ENCODE assay signal across 17 cellular contexts in the genomic region with DNA sequence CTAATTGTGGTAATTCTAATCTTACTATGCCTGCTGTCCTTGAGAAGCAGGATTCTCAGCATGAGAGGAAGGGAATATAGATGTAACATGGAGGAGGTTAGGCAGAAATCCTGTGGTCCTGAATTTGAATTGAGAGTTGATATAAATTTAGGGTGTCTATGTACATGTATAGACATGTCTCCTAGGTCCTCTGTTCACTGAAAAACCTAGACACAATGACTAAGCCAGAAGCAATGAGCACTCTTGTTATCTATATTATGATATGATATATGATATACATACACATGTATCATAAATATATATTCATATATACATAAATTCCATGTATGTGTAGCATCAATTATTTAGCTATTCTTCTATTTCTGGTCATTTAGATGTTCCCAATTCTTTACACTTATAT.
DNase-seq lines count a peak whose midpoint lies in the region; ATAC-seq and TF ChIP-seq lines count a peak whose summit lies in the region.
"Had no signal": no experiment of that assay in that cellular context is flagged by ENCODE, and none has a peak within 500 bp of the region (broad histone marks: within the 10 kb centered on the region; RNA-seq: fewer than 3 reads in every experiment).

No MANE protein-coding gene starts in this region.

- no peaks in the 10 kb centered on the region for H3K79me1 ChIP-seq in neuronal stem cell (ENCODE audit: low read depth, low read length)

- H3K27ac Mint-ChIP-seq in activated CD8-positive, alpha-beta T cell treated with anti-CD3 and anti-CD28 coated beads for 36 hours, result peak overlapping the region; percentile 12
- no peak overlapping the region for H3K27ac Mint-ChIP-seq in activated CD8-positive, alpha-beta T cell treated with anti-CD3 and anti-CD28 coated beads, Interleukin-2, amount 10 ng/mL, durations not matched to agents 7 days and 5 days
- H3K27ac Mint-ChIP-seq: CD4-positive, alpha-beta memory T cell; GM23338; IgD-negative memory B cell had no signal

- no peak overlapping the region for H3K23ac ChIP-seq in neuronal stem cell (ENCODE audit: low read depth, low read length, poor library complexity)

- H3K36me3 Mint-ChIP-seq in activated CD8-positive, alpha-beta T cell treated with anti-CD3 and anti-CD28 coated beads for 36 hours (ENCODE audit: low read depth), result no peaks in the 10 kb centered on the region
- H3K36me3 Mint-ChIP-seq in activated CD8-positive, alpha-beta T cell treated with anti-CD3 and anti-CD28 coated beads, Interleukin-2, amount 10 ng/mL, durations not matched to agents 7 days and 5 days (ENCODE audit: low read depth), result no peaks in the 10 kb centered on the region
- H3K36me3 Mint-ChIP-seq: CD4-positive, alpha-beta memory T cell; IgD-negative memory B cell had no signal

- no peak overlapping the region for H3K18ac ChIP-seq in neuronal stem cell (ENCODE audit: low read length)

- no peak overlapping the region for H2BK12ac ChIP-seq in neuronal stem cell (ENCODE audit: low read length)

- intact Hi-C loops in activated CD8-positive, alpha-beta T cell treated with anti-CD3 and anti-CD28 coated beads for 36 hours (cut with micrococcal nuclease), result no loop called here
- intact Hi-C loops in aorta (cut with DNase I), result no loop called here

- H3K27me3 ChIP-seq in neuronal stem cell (ENCODE audit: control insufficient read depth in 3 of 3, insufficient read depth in 3 of 3, low read depth in 1 of 3, low read length in 3 of 3), result peaks cover 0 to 11% (median 0%) of the 10 kb centered on the region in 3 experiments
- H3K27me3 ChIP-seq in aorta (ENCODE audit: control insufficient read depth in 1 of 2, insufficient read depth in 2 of 2, low read length in 1 of 2), result no peaks in the 10 kb centered on the region
- H3K27me3 ChIP-seq: BE2C had no signal

- ATAC-seq in activated CD8-positive, alpha-beta T cell treated with anti-CD3 and anti-CD28 coated beads for 36 hours, result no peak
- ATAC-seq in activated CD8-positive, alpha-beta T cell treated with anti-CD3 and anti-CD28 coated beads, Interleukin-2, amount 10 ng/mL, durations not matched to agents 7 days and 5 days, result no peak
- no peak for ATAC-seq in HG03469 (IDR thresholded peaks at IDR 0.05; ENCODE audit: unreplicated experiment)
- ATAC-seq in aorta (ENCODE audit: low FRiP score), result no peak
- ATAC-seq: GM23338 had no signal

- no peak overlapping the region for H3K14ac ChIP-seq in neuronal stem cell (ENCODE audit: low read length)

- DNase-seq in activated CD8-positive, alpha-beta T cell treated with anti-CD3 and anti-CD28 coated beads for 36 hours, result no peak
- DNase-seq in activated CD8-positive, alpha-beta T cell treated with anti-CD3 and anti-CD28 coated beads, Interleukin-2, amount 10 ng/mL, durations not matched to agents 7 days and 5 days, result no peak
- peak; percentile 14 for DNase-seq in RWPE1 (ENCODE audit: low spot score)
- DNase-seq in epithelial cell of esophagus (ENCODE audit: low read depth), result peak; percentile 66
- DNase-seq in neuronal stem cell (ENCODE audit: low spot score), result no peak
- no peak for DNase-seq in aorta
- DNase-seq: 8988T; BE2C; CD4-positive, alpha-beta memory T cell; DMS153; DMS79 treated with DMSO at 0.1 percent for 48 hours; EL; H7 had no signal

- H3K4me1 Mint-ChIP-seq in activated CD8-positive, alpha-beta T cell treated with anti-CD3 and anti-CD28 coated beads for 36 hours (ENCODE audit: low read depth), result no peaks in the 10 kb centered on the region
- H3K4me1 Mint-ChIP-seq in activated CD8-positive, alpha-beta T cell treated with anti-CD3 and anti-CD28 coated beads, Interleukin-2, amount 10 ng/mL, durations not matched to agents 7 days and 5 days (ENCODE audit: low read depth), result no peaks in the 10 kb centered on the region
- H3K4me1 Mint-ChIP-seq: IgD-negative memory B cell had no signal

- no peak overlapping the region for H2BK15ac ChIP-seq in neuronal stem cell (ENCODE audit: low read length)

- no peaks in the 10 kb centered on the region for H3K36me3 ChIP-seq in neuronal stem cell (replicated peaks in 1 of 2; ENCODE audit: control insufficient read depth in 2 of 2, insufficient read depth in 2 of 2, low read length in 2 of 2)
- no peaks in the 10 kb centered on the region for H3K36me3 ChIP-seq in aorta (ENCODE audit: control insufficient read depth in 1 of 2, insufficient read depth in 2 of 2, low read length in 1 of 2)
- H3K36me3 ChIP-seq: BE2C had no signal

- no peak overlapping the region for H4K91ac ChIP-seq in neuronal stem cell (ENCODE audit: low read depth, low read length, poor library complexity)

- H3K27ac ChIP-seq in RWPE1, result no peak overlapping the region
- no peak overlapping the region for H3K27ac ChIP-seq in neuronal stem cell (replicated peaks; ENCODE audit: low read length)
- H3K27ac ChIP-seq in aorta (ENCODE audit: low read depth in 1 of 2, low read length in 2 of 2), result no peak overlapping the region
- H3K27ac ChIP-seq: C4-2B had no signal

- no peak overlapping the region for H3K4me3 Mint-ChIP-seq in activated CD8-positive, alpha-beta T cell treated with anti-CD3 and anti-CD28 coated beads for 36 hours
- H3K4me3 Mint-ChIP-seq in activated CD8-positive, alpha-beta T cell treated with anti-CD3 and anti-CD28 coated beads, Interleukin-2, amount 10 ng/mL, durations not matched to agents 7 days and 5 days, result no peak overlapping the region
- H3K4me3 Mint-ChIP-seq: CD4-positive, alpha-beta memory T cell; GM23338; IgD-negative memory B cell had no signal

- H3K9me3 Mint-ChIP-seq in activated CD8-positive, alpha-beta T cell treated with anti-CD3 and anti-CD28 coated beads for 36 hours, result no peaks in the 10 kb centered on the region
- H3K9me3 Mint-ChIP-seq in activated CD8-positive, alpha-beta T cell treated with anti-CD3 and anti-CD28 coated beads, Interleukin-2, amount 10 ng/mL, durations not matched to agents 7 days and 5 days (ENCODE audit: insufficient read depth), result no peaks in the 10 kb centered on the region
- H3K9me3 Mint-ChIP-seq: CD4-positive, alpha-beta memory T cell; GM23338; IgD-negative memory B cell had no signal

- H2AFZ ChIP-seq in neuronal stem cell (ENCODE audit: low read length), result no peak overlapping the region
- H2AFZ ChIP-seq: GM23338 had no signal

- no peak overlapping the region for H3K4ac ChIP-seq in neuronal stem cell (ENCODE audit: low read length)

- no peak overlapping the region for H2BK120ac ChIP-seq in neuronal stem cell (ENCODE audit: low read depth, low read length)

- H3K27me3 Mint-ChIP-seq in activated CD8-positive, alpha-beta T cell treated with anti-CD3 and anti-CD28 coated beads for 36 hours, result peaks cover 1% of the 10 kb centered on the region
- H3K27me3 Mint-ChIP-seq in activated CD8-positive, alpha-beta T cell treated with anti-CD3 and anti-CD28 coated beads, Interleukin-2, amount 10 ng/mL, durations not matched to agents 7 days and 5 days (ENCODE audit: low read depth), result peaks cover 13% of the 10 kb centered on the region
- H3K27me3 Mint-ChIP-seq: IgD-negative memory B cell had no signal

- no peaks in the 10 kb centered on the region for H3K9me3 ChIP-seq in neuronal stem cell (replicated peaks in 1 of 2; ENCODE audit: control insufficient read depth in 2 of 2, insufficient read depth in 1 of 2, low read depth in 1 of 2, low read length in 2 of 2)
- no peaks in the 10 kb centered on the region for H3K9me3 ChIP-seq in aorta (ENCODE audit: control insufficient read depth, low read length)
- H3K9me3 ChIP-seq: BE2C had no signal

- no peak overlapping the region for H3K4me3 ChIP-seq in epithelial cell of esophagus (ENCODE audit: low read length)
- no peak overlapping the region for H3K4me3 ChIP-seq in neuronal stem cell (ENCODE audit: low read length in 2 of 2)
- no peak overlapping the region for H3K4me3 ChIP-seq in aorta (ENCODE audit: low read length in 2 of 2)
- H3K4me3 ChIP-seq: GM23338 had no signal

- POLR2A ChIA-PET in activated CD8-positive, alpha-beta T cell treated with anti-CD3 and anti-CD28 coated beads for 36 hours (lab: Charles Lee), result interaction anchor here (0.6 kb wide), 1 partner anchor 187 kb away, joined by 3 read pairs; no protein-coding TSS in a partner anchor
- POLR2A ChIA-PET in activated CD8-positive, alpha-beta T cell treated with anti-CD3 and anti-CD28 coated beads, Interleukin-2, amount 10 ng/mL, durations not matched to agents 7 days and 5 days (lab: Charles Lee), result no interaction called here
- POLR2A ChIA-PET in RWPE1 (lab: Yijun Ruan, JAX; ENCODE audit: low non-redundant PET), result no interaction called here

- no peak overlapping the region for H4K8ac ChIP-seq in neuronal stem cell (ENCODE audit: low read depth, low read length)

- no peak for TF ChIP-seq CTCF in activated CD8-positive, alpha-beta T cell treated with anti-CD3 and anti-CD28 coated beads for 36 hours (IDR thresholded peaks at IDR 0.05)
- no peak for TF ChIP-seq CTCF in RWPE1 (conservative IDR thresholded peaks at IDR 0.05; ENCODE audit: low read depth)
- TF ChIP-seq CTCF in epithelial cell of esophagus (IDR thresholded peaks at IDR 0.05; ENCODE audit: insufficient read depth, low read depth, low read length, missing control alignments), result no peak

- H2AK5ac ChIP-seq in neuronal stem cell (ENCODE audit: low read depth, low read length), result no peak overlapping the region

- no peak overlapping the region for H3K4me2 ChIP-seq in neuronal stem cell (ENCODE audit: insufficient read depth, low read length, poor library complexity, severe bottlenecking)
- H3K4me2 ChIP-seq: GM23338 had no signal

- H3K9ac ChIP-seq in neuronal stem cell (ENCODE audit: low read depth, low read length, poor library complexity), result no peak overlapping the region

- H2BK5ac ChIP-seq in neuronal stem cell (ENCODE audit: low read length), result no peak overlapping the region

- peaks cover 0 to 3% of the 10 kb centered on the region in 2 donors for H3K4me1 ChIP-seq in neuronal stem cell (ENCODE audit: control insufficient read depth in 2 of 2, insufficient read depth in 1 of 2, low read depth in 1 of 2, low read length in 2 of 2)
- no peaks in the 10 kb centered on the region for H3K4me1 ChIP-seq in aorta (ENCODE audit: control insufficient read depth in 1 of 2, insufficient read depth in 2 of 2, low read length in 2 of 2)

- CTCF ChIA-PET in activated CD8-positive, alpha-beta T cell treated with anti-CD3 and anti-CD28 coated beads for 36 hours (lab: Charles Lee), result interaction anchor here (1.0 kb wide), 1 partner anchor 11 kb away, joined by 3 read pairs; no protein-coding TSS in a partner anchor
- CTCF ChIA-PET in activated CD8-positive, alpha-beta T cell treated with anti-CD3 and anti-CD28 coated beads, Interleukin-2, amount 10 ng/mL, durations not matched to agents 7 days and 5 days (lab: Charles Lee), result no interaction called here
- CTCF ChIA-PET in RWPE1 (lab: Yijun Ruan, JAX), result no interaction called here

Comparison
In these comparisons a context has a peak if more than half of its experiments do, and no peak if none do; other contexts are left out.
1. DNase-seq: peak in RWPE1 (single experiment) and epithelial cell of esophagus (single experiment); none in activated CD8-positive, alpha-beta T cell treated with anti-CD3 and anti-CD28 coated beads for 36 hours (single experiment), activated CD8-positive, alpha-beta T cell treated with anti-CD3 and anti-CD28 coated beads, Interleukin-2, amount 10 ng/mL, durations not matched to agents 7 days and 5 days (single experiment), neuronal stem cell (single experiment) and aorta (0 of 2).